ENCODE assay signal across 8 cellular contexts in genomic region chr4:15469402-15470148, GRCh38. TPM values are rescaled to one million over a fixed set of nuclear protein-coding genes. Genes with fewer than 3 reads are reported as not detected.
A peak's percentile ranks its signal among the peaks of the same experiment; 100 is the strongest.
DNase-seq lines count a peak whose midpoint lies in the region; ATAC-seq, FAIRE-seq and TF ChIP-seq lines count a peak whose summit lies in the region.

Gene CC2D2A, plus strand, starts transcription at chr4:15469882. Its CDS starts 6,051 bp downstream, at chr4:15475933.

- DNase-seq in GM18507 (ENCODE audit: extremely low spot score, insufficient read length, low read depth) (no peak), NOMO-1 treated with DMSO at 0.1 percent for 48 hours (lab: John Stamatoyannopoulos, UW; ENCODE audit: unreplicated experiment) (peak; percentile 57), medulla oblongata (ENCODE audit: extremely low spot score) (peak; percentile 43), testis (peak; percentile 38), NCI-H345 (lab: John Stamatoyannopoulos, UW) (no peak)

- TF ChIP-seq CTCF in testis (IDR thresholded peaks at IDR 0.05): no peak

- H3K36me3 ChIP-seq in endocrine pancreas (ENCODE audit: control insufficient read depth, insufficient read depth, low read length) (no peaks in the 10 kb centered on the region), testis (ENCODE audit: low read depth, missing control alignments) (no peaks in the 10 kb centered on the region)

- H3K9me3 ChIP-seq in endocrine pancreas (ENCODE audit: control insufficient read depth, low read length) (no peaks in the 10 kb centered on the region), testis (no peaks in the 10 kb centered on the region)

- H3K4me1 ChIP-seq in endocrine pancreas (ENCODE audit: control insufficient read depth, insufficient read depth, low read length) (peaks cover 3% of the 10 kb centered on the region), testis (peaks cover 3% of the 10 kb centered on the region)

- no peak within 1 kb of the TSS for H3K27ac ChIP-seq in testis

- 3% methylated on average over 15 of the region's 15 CpGs for WGBS in testis, 2 donors

- TF ChIP-seq POLR2A in testis (IDR thresholded peaks at IDR 0.05): no peak

- peak within 1 kb of the TSS; percentile 77 for H3K9ac ChIP-seq in endocrine pancreas (ENCODE audit: control insufficient read depth, insufficient read depth, low read length)

- intact Hi-C loops in testis (cut with DNase I; ENCODE audit: low total_unique reads): no loop called here

- FAIRE-seq in GM18507 (lab: Jason Lieb, UNC): peak; percentile 24

- ATAC-seq in GM18867 (IDR thresholded peaks at IDR 0.05; ENCODE audit: unreplicated experiment) (no peak), HG03442 (IDR thresholded peaks at IDR 0.05; ENCODE audit: unreplicated experiment) (no peak)

- H3K27me3 ChIP-seq in endocrine pancreas (ENCODE audit: control insufficient read depth, insufficient read depth, low read length) (no peaks in the 10 kb centered on the region), testis (no peaks in the 10 kb centered on the region)

- H3K4me3 ChIP-seq in endocrine pancreas (ENCODE audit: control insufficient read depth, insufficient read depth, low read length) (peak within 1 kb of the TSS; percentile 90), testis (peak within 1 kb of the TSS; percentile 49 to 58)

RNA-seq across cellular contexts. Expression of gene CC2D2A, which starts in this region (rescaled TPM):
- 10 to 100 TPM; 21.9 to 23.7 TPM for total RNA-seq in testis
- polyA plus RNA-seq in testis (ENCODE audit: insufficient read depth, low read depth, low replicate concordance): 16.9 TPM

Comparison
In these comparisons a context has a peak if more than half of its experiments do, and no peak if none do; other contexts are left out.
1. DNase-seq: peak in NOMO-1 treated with DMSO at 0.1 percent for 48 hours (single experiment), medulla oblongata (single experiment) and testis (single experiment); none in GM18507 (single experiment) and NCI-H345 (single experiment).